ENCODE assay signal across 8 cellular contexts in genomic region chr3:48466386-48467109, GRCh38. TPM values are rescaled to one million over a fixed set of nuclear protein-coding genes. Genes with fewer than 3 reads are reported as not detected.
A peak's percentile ranks its signal among the peaks of the same experiment; 100 is the strongest.
DNase-seq lines count a peak whose midpoint lies in the region; ATAC-seq and TF ChIP-seq lines count a peak whose summit lies in the region.

No MANE protein-coding gene starts in this region.

- no peaks in the 10 kb centered on the region for H3K9me3 Mint-ChIP-seq in CD14-positive monocyte

- H3K36me3 ChIP-seq in SJCRH30, result no peaks in the 10 kb centered on the region
- H3K36me3 ChIP-seq in mucosa of descending colon (ENCODE audit: low read depth), result peaks cover 4% of the 10 kb centered on the region

- H3K4me3 Mint-ChIP-seq in CD14-positive monocyte, result peak overlapping the region; percentile 86 to 94

- peak overlapping the region; percentile 95 for H3K27ac ChIP-seq in SJCRH30

- peak overlapping the region; percentile 100 for H3K27ac Mint-ChIP-seq in CD14-positive monocyte

- TF ChIP-seq CTCF in CD14-positive monocyte (IDR thresholded peaks at IDR 0.05) (no peak), mucosa of descending colon (IDR thresholded peaks at IDR 0.05) (no peak)

- H3K27me3 ChIP-seq in SJCRH30, result no peaks in the 10 kb centered on the region

- peaks cover 0 to 2% (median 0%) of the 10 kb centered on the region in 3 donors for H3K27me3 Mint-ChIP-seq in CD14-positive monocyte (ENCODE audit: low read depth in 3 of 3)

- peaks cover 18% of the 10 kb centered on the region for H3K4me1 ChIP-seq in SJCRH30
- H3K4me1 ChIP-seq in mucosa of descending colon (ENCODE audit: low read depth), result peaks cover 48% of the 10 kb centered on the region

- H3K4me3 ChIP-seq in SJCRH30 (peak overlapping the region; percentile 59), mucosa of descending colon (peak overlapping the region; percentile 15)

- H3K36me3 Mint-ChIP-seq in CD14-positive monocyte, result peaks cover 27 to 54% of the 10 kb centered on the region in 2 donors

- no peak for DNase-seq in CD14-positive monocyte (ENCODE audit: low spot score)
- DNase-seq in SJCRH30, result peak; percentile 26 to 35
- DNase-seq in dermis blood vessel endothelial cell, result peak; percentile 32
- peak in 2 of 3 donors; percentile 64 to 73 for DNase-seq in mucosa of descending colon
- peak; percentile 62 for DNase-seq in ureter (ENCODE audit: low spot score)
- DNase-seq in NCI-H128 (lab: John Stamatoyannopoulos, UW; ENCODE audit: unreplicated experiment), result no peak

- ATAC-seq in GM21619 (IDR thresholded peaks at IDR 0.05; ENCODE audit: unreplicated experiment) (peak; percentile 7), mucosa of descending colon (peak; percentile 12), GM18517 (IDR thresholded peaks at IDR 0.05; ENCODE audit: unreplicated experiment) (no peak)

- H3K4me1 Mint-ChIP-seq in CD14-positive monocyte, result peaks cover 52% of the 10 kb centered on the region

- H3K9me3 ChIP-seq in SJCRH30 (replicated peaks), result no peaks in the 10 kb centered on the region
- no peaks in the 10 kb centered on the region for H3K9me3 ChIP-seq in mucosa of descending colon

- intact Hi-C loops in CD14-positive monocyte (cut with micrococcal nuclease), result loop anchor here (5.0 to 10.0 kb wide), 3 partner anchors 81 to 218 kb away; partner anchors contain the start of genes SLC26A6 (in 2 of the 2) and NCKIPSD (in 1 of the 2)
- intact Hi-C loops in mucosa of descending colon (cut with DNase I, micrococcal nuclease), result loop anchor here in 1 of 2 donors (5.0 kb wide), 1 partner anchor 81 kb away; no protein-coding TSS in a partner anchor

RNA-seq across cellular contexts. Expression of gene ATRIP, which starts 20.0 kb away (rescaled TPM):
- 1 to 10 TPM; 1.8 to 2.8 TPM for polyA plus RNA-seq in CD14-positive monocyte
- 12.4 and 12.8 TPM in 2 replicates for total RNA-seq in SJCRH30 (2014; rRNA removed; shearing (Covaris generic))
- 8.2 TPM in 2 replicates for total RNA-seq in dermis blood vessel endothelial cell
- total RNA-seq in mucosa of descending colon, result 1 to 10 TPM; 4.5 to 7.2 (median 6.2) TPM
- 9.6 TPM for total RNA-seq in ureter

RNA-seq across cellular contexts. Expression of gene TMA7, which starts 26.5 kb away (rescaled TPM):
- 100 to 1,000 TPM; 478 to 559 TPM for polyA plus RNA-seq in CD14-positive monocyte
- 491 and 498 TPM in 2 replicates for total RNA-seq in SJCRH30 (2014; rRNA removed; shearing (Covaris generic))
- total RNA-seq in dermis blood vessel endothelial cell (223 and 272 TPM in 2 replicates), mucosa of descending colon (100 to 1,000 TPM; 130 to 193 (median 153) TPM), ureter (237 TPM)

RNA-seq across cellular contexts. Expression of gene CCDC51, which starts 26.6 kb away (rescaled TPM):
- polyA plus RNA-seq in CD14-positive monocyte, result 1 to 10 TPM; 5.4 to 5.9 TPM
- 11.3 and 12.0 TPM in 2 replicates for total RNA-seq in SJCRH30 (2014; rRNA removed; shearing (Covaris generic))
- total RNA-seq in dermis blood vessel endothelial cell (16.4 and 18.0 TPM in 2 replicates), mucosa of descending colon (10 to 100 TPM; 13.0 to 15.3 (median 14.8) TPM), ureter (10.4 TPM)

RNA-seq across cellular contexts. Expression of gene PLXNB1, which starts 36.7 kb away (rescaled TPM):
- under 1 TPM in 1 of 2 donors, not detected in 1; 0.14 TPM for polyA plus RNA-seq in CD14-positive monocyte
- 23.4 and 45.0 TPM in 2 replicates for total RNA-seq in SJCRH30 (2014; rRNA removed; shearing (Covaris generic))
- total RNA-seq in dermis blood vessel endothelial cell (16.8 and 23.7 TPM in 2 replicates), mucosa of descending colon (100 to 1,000 TPM in 2 of 3 donors, 10 to 100 TPM in 1; 98.1 to 136 (median 127) TPM), ureter (259 TPM)

RNA-seq across cellular contexts. Expression of gene SHISA5, which starts 37.4 kb away (rescaled TPM):
- polyA plus RNA-seq in CD14-positive monocyte, result 100 to 1,000 TPM; 242 to 266 TPM
- total RNA-seq in SJCRH30 (2014; rRNA removed; shearing (Covaris generic)), result 74.9 and 78.1 TPM in 2 replicates
- total RNA-seq in dermis blood vessel endothelial cell, result 95.5 and 133 TPM in 2 replicates
- total RNA-seq in mucosa of descending colon, result 100 to 1,000 TPM; 106 to 120 (median 115) TPM
- 294 TPM for total RNA-seq in ureter

Comparison
In these comparisons a context has a peak if more than half of its experiments do, and no peak if none do; other contexts are left out.
1. DNase-seq: peak in SJCRH30 (2 of 2), dermis blood vessel endothelial cell (single experiment), mucosa of descending colon (2 of 3) and ureter (single experiment); none in CD14-positive monocyte (single experiment) and NCI-H128 (single experiment).